8 cellular contexts compared by ENCODE assay signal in the genomic region with DNA sequence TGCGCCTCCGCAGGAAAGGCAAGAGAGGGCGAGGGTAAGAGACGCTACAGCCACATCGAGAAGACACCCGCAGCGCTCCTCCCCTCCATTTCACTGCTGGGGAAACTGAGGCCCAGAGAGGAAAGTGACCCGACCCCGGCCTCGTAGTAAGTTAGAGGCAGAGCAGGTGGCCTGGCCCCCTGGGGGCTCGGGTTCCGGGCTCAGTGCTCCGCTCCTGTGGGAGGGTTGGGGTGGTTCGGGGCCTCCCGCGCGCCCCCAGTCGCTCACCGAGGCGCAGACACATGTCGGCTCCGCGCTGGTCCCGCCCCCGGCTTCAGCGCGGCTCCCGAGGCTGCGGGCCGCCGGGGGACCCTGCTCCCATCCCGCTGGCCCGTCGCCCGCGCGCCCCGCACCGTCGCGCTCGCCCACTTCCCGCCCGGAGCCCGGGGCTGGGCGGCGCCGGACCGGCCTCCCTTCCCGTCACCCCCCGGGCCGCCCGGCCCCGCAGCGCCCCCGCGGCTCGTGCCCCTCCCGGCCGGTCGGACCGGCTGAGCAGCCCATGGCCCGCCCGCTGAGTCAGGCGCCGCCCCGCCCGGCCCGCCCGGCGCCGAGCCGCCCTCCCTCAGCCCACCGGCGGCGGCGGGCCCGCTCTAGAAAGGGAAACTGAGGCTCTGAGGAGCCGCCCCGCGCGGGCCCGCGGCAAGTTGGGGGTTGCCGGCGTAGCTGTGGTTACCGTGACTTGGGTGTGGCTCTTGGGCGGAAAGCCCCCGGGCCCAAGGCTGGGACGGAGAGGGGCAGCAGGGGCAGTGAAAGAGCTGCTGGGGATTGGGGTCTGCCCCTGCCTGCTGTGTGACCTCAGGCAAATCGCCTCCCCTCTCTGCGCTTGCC. TPM values are rescaled to one million over a fixed set of nuclear protein-coding genes. Genes with fewer than 3 reads are reported as not detected.
DNase-seq lines count a peak whose midpoint lies in the region; ATAC-seq and TF ChIP-seq lines count a peak whose summit lies in the region.

A gene with protein sequence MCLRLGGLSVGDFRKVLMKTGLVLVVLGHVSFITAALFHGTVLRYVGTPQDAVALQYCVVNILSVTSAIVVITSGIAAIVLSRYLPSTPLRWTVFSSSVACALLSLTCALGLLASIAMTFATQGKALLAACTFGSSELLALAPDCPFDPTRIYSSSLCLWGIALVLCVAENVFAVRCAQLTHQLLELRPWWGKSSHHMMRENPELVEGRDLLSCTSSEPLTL (minus strand): TSS at position 434 of the 867 bp plus-strand sequence. CDS start 151 bp downstream, at position 283.

- ATAC-seq in GM21717 (IDR thresholded peaks at IDR 0.05; ENCODE audit: unreplicated experiment), result no peak
- no peak for ATAC-seq in HG03354 (IDR thresholded peaks at IDR 0.05; ENCODE audit: poor library complexity, severe bottlenecking, unreplicated experiment)

- no peaks in the 10 kb centered on the region for H3K9me3 ChIP-seq in ovary

- WGBS in ovary, 3 donors, result 1 to 3% (median 1%) methylated on average over 27 to 92 of the region's 92 CpGs

- H3K27me3 ChIP-seq in H7 (ENCODE audit: control insufficient read depth, insufficient read depth, low read length), result peaks cover 63% of the 10 kb centered on the region
- H3K27me3 ChIP-seq in ovary, result no peaks in the 10 kb centered on the region

- H3K27ac Mint-ChIP-seq in activated CD4-positive, alpha-beta memory T cell treated with anti-CD3 and anti-CD28 coated beads, Interleukin-2, amount 10 ng/mL, durations not matched to agents 7 days and 5 days, result no peak within 1 kb of the TSS

- peaks cover 55% of the 10 kb centered on the region for H3K27me3 Mint-ChIP-seq in activated CD4-positive, alpha-beta memory T cell treated with anti-CD3 and anti-CD28 coated beads, Interleukin-2, amount 10 ng/mL, durations not matched to agents 7 days and 5 days

- no peak for TF ChIP-seq POLR2A in ovary (IDR thresholded peaks at IDR 0.05)

- H3K4me1 Mint-ChIP-seq in activated CD4-positive, alpha-beta memory T cell treated with anti-CD3 and anti-CD28 coated beads, Interleukin-2, amount 10 ng/mL, durations not matched to agents 7 days and 5 days, result peaks cover 10% of the 10 kb centered on the region

- H3K4me3 Mint-ChIP-seq in activated CD4-positive, alpha-beta memory T cell treated with anti-CD3 and anti-CD28 coated beads, Interleukin-2, amount 10 ng/mL, durations not matched to agents 7 days and 5 days, result peak within 1 kb of the TSS; percentile 68

- POLR2A ChIA-PET in activated CD4-positive, alpha-beta memory T cell treated with anti-CD3 and anti-CD28 coated beads, Interleukin-2, amount 10 ng/mL, durations not matched to agents 7 days and 5 days (lab: Charles Lee), result no interaction called here

- peak; percentile 90 for DNase-seq in AG20443 (ENCODE audit: low spot score)
- peak; percentile 90 for DNase-seq in H7
- DNase-seq in activated CD4-positive, alpha-beta memory T cell treated with anti-CD3 and anti-CD28 coated beads, Interleukin-2, amount 10 ng/mL, durations not matched to agents 7 days and 5 days, result no peak
- DNase-seq in head of caudate nucleus, result peak in 24 of 42 donors; percentile 13 to 76 (median 59)
- peak; percentile 64 to 80 (median 70) for DNase-seq in ovary
- no peak for DNase-seq in DMS153 (lab: John Stamatoyannopoulos, UW)

- intact Hi-C loops in head of caudate nucleus (cut with DNase I) (no loop called here), ovary (cut with DNase I) (no loop called here)

- TF ChIP-seq CTCF in ovary (IDR thresholded peaks at IDR 0.05), result no peak

- H3K9me3 Mint-ChIP-seq in activated CD4-positive, alpha-beta memory T cell treated with anti-CD3 and anti-CD28 coated beads, Interleukin-2, amount 10 ng/mL, durations not matched to agents 7 days and 5 days, result no peaks in the 10 kb centered on the region

- no peaks in the 10 kb centered on the region for H3K36me3 ChIP-seq in H7 (replicated peaks; ENCODE audit: control insufficient read depth, insufficient read depth, low read length)
- no peaks in the 10 kb centered on the region for H3K36me3 ChIP-seq in ovary

- H3K36me3 Mint-ChIP-seq in activated CD4-positive, alpha-beta memory T cell treated with anti-CD3 and anti-CD28 coated beads, Interleukin-2, amount 10 ng/mL, durations not matched to agents 7 days and 5 days (ENCODE audit: low read depth), result no peaks in the 10 kb centered on the region

- no peak for TF ChIP-seq EP300 in ovary (IDR thresholded peaks at IDR 0.05)

- CTCF ChIA-PET in activated CD4-positive, alpha-beta memory T cell treated with anti-CD3 and anti-CD28 coated beads, Interleukin-2, amount 10 ng/mL, durations not matched to agents 7 days and 5 days (lab: Charles Lee), result no interaction called here

- H3K4me1 ChIP-seq in ovary (ENCODE audit: insufficient read depth), result no peaks in the 10 kb centered on the region

- no peak within 1 kb of the TSS for H3K27ac ChIP-seq in ovary

- H3K4me3 ChIP-seq in H7 (ENCODE audit: insufficient read depth, low read depth, low read length), result peak within 1 kb of the TSS; percentile 61
- peak within 1 kb of the TSS; percentile 55 for H3K4me3 ChIP-seq in ovary

RNA-seq across cellular contexts. Expression of the gene that starts here (rescaled TPM):
- 5.4 and 9.8 TPM in 2 replicates for total RNA-seq in H7 (2014; rRNA removed; shearing (Covaris generic))
- total RNA-seq in activated CD4-positive, alpha-beta memory T cell treated with anti-CD3 and anti-CD28 coated beads, Interleukin-2, amount 10 ng/mL, durations not matched to agents 7 days and 5 days, result not detected
- 10 to 100 TPM; 13.5 to 64.0 (median 23.9) TPM for total RNA-seq in ovary
- 10 to 100 TPM in 1 of 2 donors, under 1 TPM in 1; 0.85 to 23.3 TPM for polyA plus RNA-seq in ovary

Comparison
In these comparisons a context has a peak if more than half of its experiments do, and no peak if none do; other contexts are left out.
1. DNase-seq: peak in AG20443 (single experiment), H7 (single experiment), head of caudate nucleus (24 of 42) and ovary (5 of 5); none in activated CD4-positive, alpha-beta memory T cell treated with anti-CD3 and anti-CD28 coated beads, Interleukin-2, amount 10 ng/mL, durations not matched to agents 7 days and 5 days (single experiment) and DMS153 (single experiment).